In the genomic region with DNA sequence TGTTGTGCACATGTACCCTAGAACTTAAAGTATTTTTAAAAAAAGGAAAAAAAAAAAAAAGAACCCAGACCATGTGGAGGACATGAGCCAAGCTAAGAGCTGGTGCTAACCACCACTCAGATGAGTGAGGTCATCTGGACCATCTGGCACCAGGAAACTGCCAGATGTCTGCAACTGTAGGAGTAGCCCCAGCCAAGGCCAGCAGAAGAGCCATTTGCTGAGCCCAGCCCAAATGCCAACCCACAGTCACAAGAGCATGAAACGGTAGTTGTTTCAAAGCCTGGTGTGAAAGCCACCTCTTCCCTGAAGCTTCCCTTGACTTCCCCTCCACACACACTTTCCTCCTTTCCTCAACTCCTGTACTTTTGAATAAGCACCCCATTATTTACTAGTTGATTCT, we compare ENCODE assay signal across 32 cellular contexts.
"Had no signal": no experiment of that assay in that cellular context is flagged by ENCODE, and none has a peak within 500 bp of the region (broad histone marks: within the 10 kb centered on the region; RNA-seq: fewer than 3 reads in every experiment).

No MANE protein-coding gene starts in this region.

- H3K27me3 ChIP-seq: adrenal gland, body of pancreas, breast epithelium had no signal

- H3K4me2 ChIP-seq: PC-9 had no signal

- DNase-seq: activated B cell treated with CpG ODN at 0.5 μM for 24 hours; activated CD4-positive, alpha-beta memory T cell treated with anti-CD3 and anti-CD28 coated beads for 36 hours; activated CD4-positive, alpha-beta T cell treated with anti-CD3 and anti-CD28 coated beads for 4 hours; activated CD4-positive, alpha-beta T cell treated with anti-CD3 and anti-CD28 coated beads, Interleukin-2, amount 50 U/mL, for 1 hour; activated CD4-positive, CD25-positive, alpha-beta regulatory T cell treated with anti-CD3 and anti-CD28 coated beads, Interleukin-2, amount 50 U/mL, for 72 hours; activated CD8-positive, alpha-beta memory T cell treated with anti-CD3 and anti-CD28 coated beads, Interleukin-2, amount 50 U/mL, for 4 hours; activated gamma-delta T cell; activated naive CD4-positive, alpha-beta T cell treated with anti-CD3 and anti-CD28 coated beads for 36 hours; activated T-cell treated with anti-CD3 and anti-CD28 coated beads for 4 hours; activated T-cell treated with anti-CD3 and anti-CD28 coated beads, Interleukin-2, amount 50 U/mL, for 48 hours; adrenal gland; body of pancreas; NCI-H1092 treated with DMSO at 0.1 percent for 48 hours; NCI-H1417; NCI-H146; NCI-H187; NCI-H2029 treated with DMSO at 0.1 percent for 48 hours; NCI-H2107; NCI-H226; NCI-H446 treated with DMSO at 0.1 percent for 48 hours; NCI-H69; NK-92 treated with Interleukin-12 subunit alpha and Interleukin-12 subunit beta, amount 100 ng/mL, for 24 hours; PC-9; Right ventricle myocardium superior; SW 1271; T-helper 1 cell; T-helper 2 cell; T-helper 9 cell had no signal

- FAIRE-seq: astrocyte, RCC 7860 had no signal

- H3K4me3 ChIP-seq: adrenal gland, body of pancreas, breast epithelium, PC-9 had no signal

- H3K4me1 ChIP-seq: adrenal gland, body of pancreas, breast epithelium had no signal

- H3K27ac ChIP-seq: adrenal gland, body of pancreas, breast epithelium, PC-9, VCaP had no signal

- H3K9me3 ChIP-seq: adrenal gland had no signal

- H2AFZ ChIP-seq: PC-9 had no signal

- H3K36me3 ChIP-seq: adrenal gland, breast epithelium had no signal
